Comparison of ENCODE assay signal across 8 cellular contexts in the genomic region with DNA sequence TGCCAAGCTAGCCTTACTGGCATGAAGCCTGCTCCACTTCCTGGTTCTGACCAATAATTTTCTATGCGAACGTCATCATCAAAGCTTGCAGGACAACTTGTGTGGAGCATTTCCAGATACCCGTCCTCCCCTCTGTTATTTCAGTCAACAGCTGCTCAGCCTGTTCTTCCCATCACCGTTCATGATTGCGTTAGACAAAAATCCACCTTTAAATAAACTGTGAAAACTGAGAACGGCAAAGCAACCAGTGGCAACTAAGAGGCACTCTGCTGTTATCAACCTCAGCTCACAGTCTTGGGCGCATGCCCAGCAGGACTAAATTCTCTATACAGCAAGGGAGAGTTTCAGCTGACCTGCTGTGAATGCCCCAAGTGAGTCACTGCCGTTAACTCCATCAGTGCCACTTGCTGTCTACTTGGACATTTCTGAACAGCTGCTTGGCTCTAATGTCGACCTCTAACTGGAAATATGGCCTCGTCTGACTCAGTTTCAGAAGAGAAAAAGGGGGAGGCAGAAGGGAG.
DNase-seq lines count a peak whose midpoint lies in the region; ATAC-seq and TF ChIP-seq lines count a peak whose summit lies in the region.

No MANE protein-coding gene starts in this region.

- H3K9me3 ChIP-seq in right atrium auricular region: no peaks in the 10 kb centered on the region

- peak overlapping the region; percentile 76 to 86 for H3K27ac ChIP-seq in right atrium auricular region

- ATAC-seq in sciatic nerve: peak; percentile 75
- ATAC-seq in HG02981 (IDR thresholded peaks at IDR 0.05; ENCODE audit: unreplicated experiment): no peak

- peaks cover 0 to 31% of the 10 kb centered on the region in 2 donors for H3K4me1 ChIP-seq in right atrium auricular region

- no peak for TF ChIP-seq CTCF in right atrium auricular region (IDR thresholded peaks at IDR 0.05)

- peak; percentile 64 for DNase-seq in COR-L47 (lab: John Stamatoyannopoulos, UW)
- DNase-seq in NCI-H146 (lab: John Stamatoyannopoulos, UW): peak; percentile 77
- peak; percentile 88 for DNase-seq in amniotic stem cell (lab: John Stamatoyannopoulos, UW)
- peak; percentile 90 for DNase-seq in right atrium auricular region (ENCODE audit: low spot score)
- DNase-seq in sciatic nerve (ENCODE audit: low spot score): peak; percentile 80
- no peak for DNase-seq in stimulated activated CD4-positive, alpha-beta T cell treated with anti-CD3 and anti-CD28 coated beads, Interleukin-4, amount 100 ng/mL, for 4 hours
- no peak for DNase-seq in UCSD-AML1 (lab: John Stamatoyannopoulos, UW; ENCODE audit: unreplicated experiment)

- H3K4me3 ChIP-seq in right atrium auricular region: no peak overlapping the region

- H3K36me3 ChIP-seq in right atrium auricular region: no peaks in the 10 kb centered on the region

- intact Hi-C loops in sciatic nerve (cut with DNase I): no loop called here

- H3K27me3 ChIP-seq in right atrium auricular region: no peaks in the 10 kb centered on the region

Comparison
In these comparisons a context has a peak if more than half of its experiments do, and no peak if none do; other contexts are left out.
1. DNase-seq: peak in COR-L47 (single experiment), NCI-H146 (single experiment), amniotic stem cell (single experiment), right atrium auricular region (single experiment) and sciatic nerve (single experiment); none in stimulated activated CD4-positive, alpha-beta T cell treated with anti-CD3 and anti-CD28 coated beads, Interleukin-4, amount 100 ng/mL, for 4 hours (0 of 2) and UCSD-AML1 (single experiment).